9 cellular contexts compared by ENCODE assay signal in the genomic region with DNA sequence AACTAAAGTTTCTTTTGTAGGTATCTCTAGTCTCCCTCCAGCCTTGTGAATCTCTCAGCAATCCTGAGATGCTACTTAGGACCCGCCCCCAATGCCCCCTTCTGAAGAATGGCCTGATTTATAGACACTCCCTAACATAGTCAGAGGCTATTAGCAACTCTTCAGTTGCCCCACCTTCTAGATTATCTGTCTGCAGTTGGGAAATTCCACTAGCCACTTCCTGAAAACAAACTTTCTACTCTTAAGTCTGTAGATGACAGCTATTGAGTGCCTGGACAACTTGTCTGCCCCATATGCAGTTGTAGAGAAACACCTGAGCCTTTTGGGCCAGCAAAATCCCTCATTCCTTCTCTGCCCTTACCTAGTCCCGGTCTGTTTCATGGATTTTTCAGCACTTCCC.
A peak's percentile ranks its signal among the peaks of the same experiment; 100 is the strongest.
DNase-seq lines count a peak whose midpoint lies in the region; ATAC-seq and TF ChIP-seq lines count a peak whose summit lies in the region.
"Had no signal": no experiment of that assay in that cellular context is flagged by ENCODE, and none has a peak within 500 bp of the region (broad histone marks: within the 10 kb centered on the region; RNA-seq: fewer than 3 reads in every experiment).

No MANE protein-coding gene starts in this region.

- H3K4me3 ChIP-seq in cardiac fibroblast (replicated peaks in 1 of 2; ENCODE audit: low read depth in 2 of 2, low read length in 2 of 2), result no peak overlapping the region

- peak; percentile 90 for ATAC-seq in GM21526 (IDR thresholded peaks at IDR 0.05; ENCODE audit: low FRiP score, unreplicated experiment)
- ATAC-seq: HCT116 had no signal

- peak; percentile 27 for DNase-seq in GF-D8 (lab: John Stamatoyannopoulos, UW)
- peak; percentile 85 for DNase-seq in HT1080 (ENCODE audit: low read depth)
- DNase-seq in cardiac fibroblast (ENCODE audit: low read depth in 2 of 2), result peak; percentile 15 to 63
- no peak for DNase-seq in mesenteric fat pad (ENCODE audit: low spot score)
- DNase-seq in NCI-H510A treated with DMSO at 0.1 percent for 48 hours (lab: John Stamatoyannopoulos, UW), result no peak
- no peak for DNase-seq in activated effector memory CD4-positive, alpha-beta T cell treated with Interleukin-2 at 50 U/mL for 16 hours
- DNase-seq in NCI-H1930 (lab: John Stamatoyannopoulos, UW), result no peak

- no peak for TF ChIP-seq CTCF in cardiac fibroblast (IDR thresholded peaks at IDR 0.05; ENCODE audit: low read depth, low read length)

Comparison
In these comparisons a context has a peak if more than half of its experiments do, and no peak if none do; other contexts are left out.
1. DNase-seq: peak in GF-D8 (single experiment), HT1080 (single experiment) and cardiac fibroblast (2 of 2); none in mesenteric fat pad (single experiment), NCI-H510A treated with DMSO at 0.1 percent for 48 hours (single experiment), activated effector memory CD4-positive, alpha-beta T cell treated with Interleukin-2 at 50 U/mL for 16 hours (single experiment) and NCI-H1930 (0 of 2).